Comparison of ENCODE assay signal across 1 cellular context in genomic region chrX:52577464-52578173, GRCh38.
TF ChIP-seq lines count a peak whose summit lies in the region.

No MANE protein-coding gene starts in this region.

TF ChIP-seq in HepG2, 621 proteins besides CTCF, POLR2A, EP300 and RAD21 (continued from another document):
- no peak for TF ChIP-seq ZBTB14 (CRISPR knock-in tag; IDR thresholded peaks at IDR 0.05)
- TF ChIP-seq KDM5A (IDR thresholded peaks at IDR 0.05; ENCODE audit: borderline replicate concordance, low read length), result no peak
- no peak for TF ChIP-seq TOE1 (CRISPR knock-in tag; IDR thresholded peaks at IDR 0.05)
